15 cellular contexts compared by ENCODE assay signal in the genomic region with DNA sequence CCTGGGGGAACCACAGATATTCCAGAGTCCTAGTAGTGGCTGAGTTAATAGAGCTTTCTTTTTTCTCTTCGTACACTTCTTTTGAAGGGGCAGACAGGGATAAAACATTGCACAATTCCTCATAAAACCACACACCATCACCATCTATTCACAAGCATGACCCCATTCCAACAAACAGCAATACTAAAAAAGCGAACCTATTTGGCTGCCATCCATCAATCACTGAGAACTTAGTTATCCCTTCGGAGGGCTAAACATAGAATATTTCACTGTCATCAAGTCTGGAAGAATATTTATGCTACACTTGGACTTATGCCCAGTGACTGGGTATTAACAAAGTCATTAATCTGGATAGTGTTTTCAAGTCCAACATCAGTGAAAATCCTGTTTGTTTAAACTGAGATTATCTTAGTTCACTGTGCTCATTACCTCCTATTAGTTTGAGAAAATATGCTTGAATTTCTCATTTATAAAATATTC.
DNase-seq lines count a peak whose midpoint lies in the region; ATAC-seq and TF ChIP-seq lines count a peak whose summit lies in the region.
"Had no signal": no experiment of that assay in that cellular context is flagged by ENCODE, and none has a peak within 500 bp of the region (broad histone marks: within the 10 kb centered on the region; RNA-seq: fewer than 3 reads in every experiment).

No MANE protein-coding gene starts in this region.

- H3K27ac ChIP-seq in heart left ventricle = peak overlapping the region in 8 of 12 donors; percentile 3 to 62 (median 30)
- peak overlapping the region; percentile 28 for H3K27ac ChIP-seq in subcutaneous abdominal adipose tissue (ENCODE audit: low read depth, low read length)
- H3K27ac ChIP-seq: 22Rv1 had no signal

- H3K9me3 ChIP-seq in heart left ventricle (peaks cover 0 to 2% (median 0%) of the 10 kb centered on the region in 12 donors), subcutaneous abdominal adipose tissue (ENCODE audit: control insufficient read depth in 5 of 5, low read length in 5 of 5) (no peaks in the 10 kb centered on the region)
- H3K9me3 ChIP-seq: transverse colon had no signal

- intact Hi-C loops in heart left ventricle (cut with DNase I) = no loop called here

- H3K27me3 ChIP-seq in heart left ventricle (no peaks in the 10 kb centered on the region), subcutaneous abdominal adipose tissue (ENCODE audit: control insufficient read depth in 5 of 5, insufficient read depth in 4 of 5, low read length in 5 of 5) (no peaks in the 10 kb centered on the region)
- H3K27me3 ChIP-seq: transverse colon had no signal

- no peak for TF ChIP-seq CTCF in heart left ventricle (IDR thresholded peaks at IDR 0.05)

- H3K4me3 ChIP-seq in heart left ventricle (no peak overlapping the region), subcutaneous abdominal adipose tissue (ENCODE audit: low read depth in 1 of 5, low read length in 5 of 5) (peak overlapping the region in 1 of 5 donors; percentile 22)
- H3K4me3 ChIP-seq: transverse colon had no signal

- no peak for TF ChIP-seq POLR2A in heart left ventricle (IDR thresholded peaks at IDR 0.05)

- peak; percentile 64 for ATAC-seq in SK-N-SH treated with all-trans-retinoic acid at 6 μM for 48 hours
- peak; percentile 36 to 69 (median 64) for ATAC-seq in heart left ventricle
- ATAC-seq in HG03139 (IDR thresholded peaks at IDR 0.05; ENCODE audit: unreplicated experiment) = no peak
- ATAC-seq in HG03521 (IDR thresholded peaks at IDR 0.05; ENCODE audit: unreplicated experiment) = no peak
- ATAC-seq: natural killer cell treated with Interleukin-12 subunit alpha and Interleukin-12 subunit beta and Interleukin-15 and Interleukin-18, amount 100 ng/mL, for 72 hours had no signal

- DNase-seq in DMS 273 (lab: John Stamatoyannopoulos, UW; ENCODE audit: unreplicated experiment) = peak; percentile 42
- DNase-seq in DMS 273 treated with DMSO at 0.1 percent for 48 hours (lab: John Stamatoyannopoulos, UW) = no peak
- no peak for DNase-seq in heart left ventricle
- DNase-seq in NCI-H146 (lab: John Stamatoyannopoulos, UW) = no peak
- DNase-seq: activated CD8-positive, alpha-beta memory T cell treated with anti-CD3 and anti-CD28 coated beads for 24 hours; caudate nucleus; NCI-H1694; stimulated activated CD4-positive, alpha-beta T cell treated with anti-CD3 and anti-CD28 coated beads, Interleukin-2, amount 100 ng/mL, for 48 hours; transverse colon had no signal

- 12 to 32% (median 15%) methylated on average over 3 of the region's 3 CpGs for WGBS in heart left ventricle, 4 donors

- H3K9ac ChIP-seq in subcutaneous abdominal adipose tissue (ENCODE audit: low read length in 5 of 5) = no peak overlapping the region

- H3K36me3 ChIP-seq in heart left ventricle = peaks cover 0 to 5% (median 0%) of the 10 kb centered on the region in 9 donors
- peaks cover 0 to 2% (median 0%) of the 10 kb centered on the region in 5 donors for H3K36me3 ChIP-seq in subcutaneous abdominal adipose tissue (ENCODE audit: control insufficient read depth in 5 of 5, insufficient read depth in 5 of 5, low read length in 5 of 5)
- H3K36me3 ChIP-seq: transverse colon had no signal

- H3K4me1 ChIP-seq in heart left ventricle (peaks cover 0 to 15% (median 3%) of the 10 kb centered on the region in 12 donors), subcutaneous abdominal adipose tissue (ENCODE audit: control insufficient read depth in 5 of 5, insufficient read depth in 5 of 5, low read length in 5 of 5) (peaks cover 0 to 17% (median 13%) of the 10 kb centered on the region in 5 donors)

TF ChIP-seq in SK-N-SH treated with all-trans-retinoic acid at 6 μM for 48 hours, 23 proteins besides CTCF, POLR2A, EP300 and RAD21:
- no peak for TF ChIP-seq ARNTL (CRISPR knock-in tag; IDR thresholded peaks at IDR 0.05; ENCODE audit: borderline replicate concordance, low read depth)
- peak; percentile 70; the same call in 1 of the 2 replicates for TF ChIP-seq TOX (CRISPR knock-in tag; IDR thresholded peaks at IDR 0.05; ENCODE audit: borderline replicate concordance)
- TF ChIP-seq ISL1 (CRISPR knock-in tag; IDR thresholded peaks at IDR 0.05) = peak; percentile 79
- 0 out of 2 replicates have a peak, but pooled peaks have one; percentile 74 for TF ChIP-seq CSDC2 (CRISPR knock-in tag; IDR thresholded peaks at IDR 0.05)
- no peak for TF ChIP-seq PATZ1 (CRISPR knock-in tag; IDR thresholded peaks at IDR 0.05; ENCODE audit: borderline replicate concordance)
- 0 out of 2 replicates have a peak, but pooled peaks have one; percentile 14 for TF ChIP-seq ZFP3 (CRISPR knock-in tag; IDR thresholded peaks at IDR 0.05)

Comparison
In these comparisons a context has a peak if more than half of its experiments do, and no peak if none do; other contexts are left out.
1. ATAC-seq: peak in SK-N-SH treated with all-trans-retinoic acid at 6 μM for 48 hours (single experiment) and heart left ventricle (4 of 4); none in HG03139 (single experiment) and HG03521 (single experiment).